In genomic region chr3:73101916-73102315, GRCh38 we compare ENCODE assay signal across 17 cellular contexts.
"Had no signal": no experiment of that assay in that cellular context is flagged by ENCODE, and none has a peak within 500 bp of the region (broad histone marks: within the 10 kb centered on the region; RNA-seq: fewer than 3 reads in every experiment).

No MANE protein-coding gene starts in this region.

- H3K27ac ChIP-seq: dorsolateral prefrontal cortex, ovary, psoas muscle, suprapubic skin, transverse colon, upper lobe of right lung, uterus had no signal

- DNase-seq: central memory CD4-positive, alpha-beta T cell; dorsolateral prefrontal cortex; effector CD4-positive, alpha-beta T cell; mesenchymal stem cell; naive thymus-derived CD8-positive, alpha-beta T cell; occipital lobe; ovary; posterior cingulate gyrus; psoas muscle; retina; stimulated activated CD4-positive, alpha-beta T cell treated with anti-CD3 and anti-CD28 coated beads, Interleukin-12 subunit alpha, Interleukin-12 subunit beta, amount 100 ng/mL, for 4 hours; stimulated activated CD4-positive, alpha-beta T cell treated with anti-CD3 and anti-CD28 coated beads, Interleukin-2, amount 100 ng/mL, for 24 hours; stimulated activated CD4-positive, alpha-beta T cell treated with anti-CD3 and anti-CD28 coated beads, Interleukin-4, amount 100 ng/mL, for 24 hours; transverse colon; upper lobe of right lung; uterus had no signal

- ATAC-seq: naive thymus-derived CD8-positive, alpha-beta T cell had no signal
